7 cellular contexts compared by ENCODE assay signal in the genomic region with DNA sequence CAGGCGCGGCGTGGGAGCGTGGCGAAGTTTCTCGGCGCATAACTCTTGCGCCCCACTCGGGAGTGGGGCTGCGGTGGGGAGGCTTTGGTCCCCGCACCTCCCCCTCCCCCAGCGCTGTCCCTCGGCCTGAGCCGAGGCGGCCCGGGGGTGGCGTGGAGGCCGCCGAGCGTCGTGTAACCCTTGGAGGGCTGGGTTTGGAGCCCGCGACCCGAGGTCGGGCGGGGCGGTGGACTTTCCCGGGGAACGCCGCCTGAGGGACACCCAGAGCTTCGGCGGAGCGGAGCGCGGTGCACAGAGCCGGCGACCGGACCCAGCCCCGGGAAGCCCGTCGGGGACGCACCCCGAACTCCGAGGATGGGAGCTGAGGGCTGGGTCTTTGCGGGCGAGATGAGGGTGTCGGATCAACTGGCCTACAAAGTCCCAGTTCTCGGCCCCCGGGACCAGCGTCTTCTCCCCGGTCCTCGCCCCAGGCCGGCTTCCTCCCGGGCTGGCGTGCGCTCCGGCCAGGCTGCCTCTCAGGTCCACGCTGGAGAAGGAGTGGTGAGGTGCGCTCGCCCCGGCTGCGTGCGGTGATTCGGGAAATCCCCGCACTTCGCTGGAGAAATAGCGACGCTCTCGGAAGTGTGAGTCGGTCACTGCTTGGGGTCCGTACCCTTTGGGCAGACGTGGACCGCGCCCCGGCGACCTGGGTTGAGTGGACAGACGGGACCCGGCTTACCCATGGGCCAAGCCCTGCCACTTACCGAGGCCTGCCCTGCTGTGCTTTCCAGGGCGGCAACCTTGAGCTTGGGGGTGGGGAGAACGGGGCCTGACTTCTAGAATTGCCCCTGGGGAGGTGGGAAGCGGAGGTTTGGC.
DNase-seq lines count a peak whose midpoint lies in the region; ATAC-seq, FAIRE-seq and TF ChIP-seq lines count a peak whose summit lies in the region.

No MANE protein-coding gene starts in this region.

- H3K9me1 ChIP-seq in K562 (ENCODE audit: control insufficient read depth, insufficient read depth, low read length): no peaks in the 10 kb centered on the region

- in situ Hi-C loops in K562 (cut with MboI): no loop called here

- intact Hi-C loops in K562 (cut with micrococcal nuclease): no loop called here

- no peak for ATAC-seq in K562
- peak; percentile 44 for ATAC-seq in left lobe of liver
- no peak for ATAC-seq in GM19324 (IDR thresholded peaks at IDR 0.05; ENCODE audit: low FRiP score, unreplicated experiment)

- H3K9ac ChIP-seq in HUES48 (ENCODE audit: low read depth, low read length) (0 out of 2 replicates have a peak overlapping the region, but pooled peaks have one; percentile 23), K562 (ENCODE audit: insufficient read depth in 1 of 2, low read depth in 2 of 2, low read length in 2 of 2) (no peak overlapping the region; a peak in 1 of 4 replicates)

- H3K36me3 ChIP-seq in HUES48 (ENCODE audit: control insufficient read depth, insufficient read depth, low read length) (no peaks in the 10 kb centered on the region), K562 (ENCODE audit: control insufficient read depth, insufficient read depth, low read length) (no peaks in the 10 kb centered on the region)

- H3K27ac ChIP-seq in HUES48 (ENCODE audit: low read depth, low read length) (no peak overlapping the region), K562 (ENCODE audit: extremely low read depth, low read depth, low read length) (no peak overlapping the region; the same call in 2 of the 3 replicates), substantia nigra (ENCODE audit: low read depth, low read length, poor library complexity, severe bottlenecking) (peak overlapping the region; percentile 30)

- no peak for TF ChIP-seq CTCF in K562 (IDR thresholded peaks at IDR 0.05 in 2 of 3, conservative IDR thresholded peaks at IDR 0.05 in 1 of 3; ENCODE audit: insufficient read depth in 2 of 3, low read depth in 1 of 3, low read length in 3 of 3)

- H3K27me3 ChIP-seq in HUES48 (ENCODE audit: control insufficient read depth, insufficient read depth, low read length) (peaks cover 57% of the 10 kb centered on the region), K562 (ENCODE audit: control insufficient read depth in 2 of 2, insufficient read depth in 2 of 2, low read length in 2 of 2) (peaks cover 0 to 20% of the 10 kb centered on the region in 2 experiments; a peak in 3 of 5 replicates)

- TF ChIP-seq EP300 in K562 (IDR thresholded peaks at IDR 0.05; ENCODE audit: low read length): no peak

- no TSS peak for BruUV-seq in K562 (replicated peaks; lab: Mats Ljungman, UMichigan)

- CTCF ChIA-PET in K562 (lab: Yijun Ruan, JAX; ENCODE audit: low intra/inter-chr PET ratio): interaction anchor here (1.1 to 2.9 kb wide), 2 partner anchors 10 to 283 kb away, joined by 4 to 27 read pairs; no protein-coding TSS in a partner anchor

- no peak for FAIRE-seq in K562 (lab: Jason Lieb, UNC)

- peak overlapping the region; percentile 85 for H2AFZ ChIP-seq in K562 (ENCODE audit: low read depth, low read length)

- no peaks in the 10 kb centered on the region for H3K79me2 ChIP-seq in K562 (ENCODE audit: control insufficient read depth, insufficient read depth, low read length)

- POLR2A ChIA-PET in K562 (lab: Yijun Ruan, JAX): interaction anchor here (0.5 to 1.6 kb wide), 2 partner anchors 20 to 343 kb away, joined by 3 to 4 read pairs; no protein-coding TSS in a partner anchor

- no peak overlapping the region for H3K4me2 ChIP-seq in K562 (ENCODE audit: insufficient read depth, low read length)

- H3K4me3 ChIP-seq in HUES48 (ENCODE audit: low read depth, low read length) (peak overlapping the region; percentile 59), K562 (no peak overlapping the region)

- no peak for TF ChIP-seq POLR2A in K562 (conservative IDR thresholded peaks at IDR 0.05)

- no peak for TF ChIP-seq RAD21 in K562 (CRISPR knock-in tag; conservative IDR thresholded peaks at IDR 0.05 in 1 of 2, IDR thresholded peaks at IDR 0.05 in 1 of 2)

- H3K9me3 ChIP-seq in HUES48 (ENCODE audit: control insufficient read depth, insufficient read depth, low read length) (no peaks in the 10 kb centered on the region), K562 (replicated peaks; ENCODE audit: control insufficient read depth, insufficient read depth, low read depth, low read length) (no peaks in the 10 kb centered on the region)

- peaks cover 34% of the 10 kb centered on the region for H3K4me1 ChIP-seq in HUES48 (ENCODE audit: control insufficient read depth, insufficient read depth, low read length)
- H3K4me1 ChIP-seq in K562 (replicated peaks in 1 of 2; ENCODE audit: control insufficient read depth in 2 of 2, insufficient read depth in 2 of 2, low read length in 2 of 2): peaks cover 0 to 28% of the 10 kb centered on the region in 2 experiments; a peak in 2 of 5 replicates

- 90% methylated on average over 26 of the region's 82 CpGs for whole genome bisulfite sequencing in K562 (ENCODE audit: insufficient coverage, low coverage, missing lambda C conversion rate)

- no peaks in the 10 kb centered on the region for H4K20me1 ChIP-seq in K562 (replicated peaks; ENCODE audit: control insufficient read depth, insufficient read depth, low read length)

- DNase-seq in K562 (ENCODE audit: extremely low read depth in 1 of 4, low spot score in 3 of 4) (no peak), left lobe of liver (ENCODE audit: low spot score) (peak; percentile 66), substantia nigra (lab: John Stamatoyannopoulos, UW) (peak in 1 of 49 donors; percentile 18), OCI-M1 (lab: John Stamatoyannopoulos, UW) (no peak), H4 (ENCODE audit: low spot score) (no peak)

TF ChIP-seq in K562, 482 proteins besides CTCF, POLR2A, EP300 and RAD21:
- TF ChIP-seq TAF7 (tag; IDR thresholded peaks at IDR 0.05) (no peak), FIP1L1 (IDR thresholded peaks at IDR 0.05; ENCODE audit: low read depth, low read length, poor library complexity, severe bottlenecking) (peak; percentile 28)
